Comparison of ENCODE assay signal across 37 cellular contexts in genomic region chr2:35356332-35356731, GRCh38.
"Had no signal": no experiment of that assay in that cellular context is flagged by ENCODE, and none has a peak within 500 bp of the region (broad histone marks: within the 10 kb centered on the region; RNA-seq: fewer than 3 reads in every experiment).

No MANE protein-coding gene starts in this region.

- H3K4me1 ChIP-seq: adrenal gland, ascending aorta had no signal

- H3K27me3 Mint-ChIP-seq: activated B cell treated with CpG ODN at 0.5 μM for 24 hours; activated CD4-positive, alpha-beta memory T cell treated with anti-CD3 and anti-CD28 coated beads for 36 hours; activated CD4-positive, alpha-beta T cell treated with anti-CD3 and anti-CD28 coated beads, Interleukin-2, amount 10 ng/mL, durations not matched to agents 24 days and 14 days; activated CD8-positive, alpha-beta T cell treated with anti-CD3 and anti-CD28 coated beads for 36 hours; activated naive CD8-positive, alpha-beta T cell treated with anti-CD3 and anti-CD28 coated beads for 36 hours; activated T-helper 17 cell treated with anti-CD3 and anti-CD28 coated beads, Interleukin-2, amount 50 U/mL, for 72 hours; central memory CD8-positive, alpha-beta T cell had no signal

- ATAC-seq: activated CD8-positive, alpha-beta T cell treated with anti-CD3 and anti-CD28 coated beads for 36 hours; activated naive CD4-positive, alpha-beta T cell treated with anti-CD3 and anti-CD28 coated beads, Interleukin-2, amount 50 U/mL, for 72 hours; activated T-cell treated with anti-CD3 and anti-CD28 coated beads, Interleukin-2, amount 50 U/mL, for 4 hours; activated T-cell treated with anti-CD3 and anti-CD28 coated beads, Interleukin-2, amount 50 U/mL, for 72 hours; activated T-helper 17 cell treated with anti-CD3 and anti-CD28 coated beads, Interleukin-2, amount 50 U/mL, for 72 hours had no signal

- H3K36me3 Mint-ChIP-seq: activated CD4-positive, alpha-beta memory T cell treated with anti-CD3 and anti-CD28 coated beads for 36 hours; activated naive CD4-positive, alpha-beta T cell treated with anti-CD3 and anti-CD28 coated beads, Interleukin-2, amount 50 U/mL, for 72 hours; activated naive CD8-positive, alpha-beta T cell treated with anti-CD3 and anti-CD28 coated beads for 36 hours; brain had no signal

- DNase-seq: activated B cell treated with CpG ODN at 0.5 μM for 24 hours; activated CD4-positive, alpha-beta memory T cell treated with anti-CD3 and anti-CD28 coated beads for 36 hours; activated CD4-positive, alpha-beta T cell treated with anti-CD3 and anti-CD28 coated beads for 4 hours; activated CD4-positive, alpha-beta T cell treated with anti-CD3 and anti-CD28 coated beads, Interleukin-2, amount 10 ng/mL, durations not matched to agents 24 days and 14 days; activated CD4-positive, alpha-beta T cell treated with anti-CD3 and anti-CD28 coated beads, Interleukin-2, amount 50 U/mL, for 1 hour; activated CD4-positive, alpha-beta T cell treated with anti-CD3 and anti-CD28 coated beads, Interleukin-2, amount 50 U/mL, for 4 hours; activated CD4-positive, CD25-positive, alpha-beta regulatory T cell treated with anti-CD3 and anti-CD28 coated beads, Interleukin-2, amount 50 U/mL, for 72 hours; activated CD8-positive, alpha-beta memory T cell treated with anti-CD3 and anti-CD28 coated beads, Interleukin-2, amount 50 U/mL, for 4 hours; activated CD8-positive, alpha-beta T cell treated with anti-CD3 and anti-CD28 coated beads for 36 hours; activated effector memory CD4-positive, alpha-beta T cell treated with anti-CD3 and anti-CD28 coated beads, Interleukin-2, amount 50 U/mL, for 16 hours; activated gamma-delta T cell treated with Interleukin-2 at 50 U/mL for 16 hours; activated naive CD4-positive, alpha-beta T cell; activated naive CD4-positive, alpha-beta T cell treated with anti-CD3 and anti-CD28 coated beads for 36 hours; activated naive CD4-positive, alpha-beta T cell treated with anti-CD3 and anti-CD28 coated beads, Interleukin-2, amount 50 U/mL, for 16 hours; activated naive CD8-positive, alpha-beta T cell treated with anti-CD3 and anti-CD28 coated beads for 36 hours; activated T-cell treated with anti-CD3 and anti-CD28 coated beads for 4 hours; activated T-cell treated with anti-CD3 and anti-CD28 coated beads, Interleukin-2, amount 50 U/mL, for 1 hour; activated T-cell treated with anti-CD3 and anti-CD28 coated beads, Interleukin-2, amount 50 U/mL, for 4 hours; activated T-cell treated with anti-CD3 and anti-CD28 coated beads, Interleukin-2, amount 50 U/mL, for 72 hours; adrenal gland; amniotic stem cell; caudate nucleus; T-helper 1 cell; T-helper 2 cell; T-helper 9 cell had no signal

- H3K4me3 ChIP-seq: adrenal gland, ascending aorta, cardiac muscle cell had no signal

- H3K27ac Mint-ChIP-seq: activated B cell treated with CpG ODN at 0.5 μM for 24 hours; activated CD4-positive, alpha-beta memory T cell treated with anti-CD3 and anti-CD28 coated beads for 36 hours; activated CD4-positive, alpha-beta T cell treated with anti-CD3 and anti-CD28 coated beads, Interleukin-2, amount 10 ng/mL, durations not matched to agents 24 days and 14 days; activated CD8-positive, alpha-beta T cell treated with anti-CD3 and anti-CD28 coated beads for 36 hours; activated naive CD4-positive, alpha-beta T cell treated with anti-CD3 and anti-CD28 coated beads for 36 hours; activated naive CD4-positive, alpha-beta T cell treated with anti-CD3 and anti-CD28 coated beads, Interleukin-2, amount 50 U/mL, for 72 hours; activated naive CD8-positive, alpha-beta T cell treated with anti-CD3 and anti-CD28 coated beads for 36 hours; activated T-cell treated with anti-CD3 and anti-CD28 coated beads, Interleukin-2, amount 50 U/mL, for 72 hours; activated T-helper 1 cell treated with anti-CD3 and anti-CD28 coated beads, Interleukin-12 subunit alpha, Interleukin-12 subunit beta, Interleukin-2, Interleukin-4 antibody, amounts not matched to agents 30 ng/mL and 10 ng/mL and 1 ng/mL, durations not matched to agents 14 hours and 24 hours and 36 hours; activated T-helper 17 cell treated with anti-CD3 and anti-CD28 coated beads, Interleukin-2, amount 50 U/mL, for 72 hours; brain; T-helper 1 cell treated with Interleukin-12 subunit alpha and Interleukin-12 subunit beta and Interleukin-4 antibody, amounts not matched to agents 30 μg/mL and 1 μg/mL, for 36 hours; T-helper 2 cell treated with Interferon-gamma antibody and Interleukin-4, amounts not matched to agents 5 μg/mL and 100 μg/mL, for 36 hours had no signal

- H3K9me3 ChIP-seq: adrenal gland, ascending aorta had no signal

- FAIRE-seq: bronchial epithelial cell, TTC549 had no signal

- H3K27me3 ChIP-seq: adrenal gland, ascending aorta, cardiac muscle cell had no signal

- H3K27ac ChIP-seq: adrenal gland, ascending aorta, cardiac muscle cell, VCaP had no signal

- H3K4me1 Mint-ChIP-seq: activated B cell treated with CpG ODN at 0.5 μM for 24 hours; activated CD4-positive, alpha-beta T cell treated with anti-CD3 and anti-CD28 coated beads, Interleukin-2, amount 10 ng/mL, durations not matched to agents 24 days and 14 days; activated naive CD8-positive, alpha-beta T cell treated with anti-CD3 and anti-CD28 coated beads for 36 hours; activated T-helper 17 cell treated with anti-CD3 and anti-CD28 coated beads, Interleukin-2, amount 50 U/mL, for 72 hours; brain; central memory CD8-positive, alpha-beta T cell had no signal

- H3K36me3 ChIP-seq: adrenal gland, ascending aorta, cardiac muscle cell had no signal

- H3K9me3 Mint-ChIP-seq: activated CD4-positive, alpha-beta memory T cell treated with anti-CD3 and anti-CD28 coated beads for 36 hours; activated naive CD4-positive, alpha-beta T cell treated with anti-CD3 and anti-CD28 coated beads for 36 hours; activated naive CD8-positive, alpha-beta T cell treated with anti-CD3 and anti-CD28 coated beads for 36 hours; T-helper 1 cell treated with Interleukin-12 subunit alpha and Interleukin-12 subunit beta and Interleukin-4 antibody, amounts not matched to agents 30 μg/mL and 1 μg/mL, for 36 hours had no signal

- H3K4me3 Mint-ChIP-seq: activated B cell treated with CpG ODN at 0.5 μM for 24 hours; activated CD4-positive, alpha-beta memory T cell treated with anti-CD3 and anti-CD28 coated beads for 36 hours; activated CD4-positive, alpha-beta T cell treated with anti-CD3 and anti-CD28 coated beads, Interleukin-2, amount 10 ng/mL, durations not matched to agents 24 days and 14 days; activated CD8-positive, alpha-beta T cell treated with anti-CD3 and anti-CD28 coated beads for 36 hours; activated naive CD4-positive, alpha-beta T cell treated with anti-CD3 and anti-CD28 coated beads for 36 hours; activated naive CD8-positive, alpha-beta T cell treated with anti-CD3 and anti-CD28 coated beads for 36 hours; activated T-cell treated with anti-CD3 and anti-CD28 coated beads, Interleukin-2, amount 50 U/mL, for 4 hours; activated T-cell treated with anti-CD3 and anti-CD28 coated beads, Interleukin-2, amount 50 U/mL, for 72 hours; activated T-helper 1 cell treated with anti-CD3 and anti-CD28 coated beads, Interleukin-12 subunit alpha, Interleukin-12 subunit beta, Interleukin-2, Interleukin-4 antibody, amounts not matched to agents 30 ng/mL and 10 ng/mL and 1 ng/mL, durations not matched to agents 14 hours and 24 hours and 36 hours; activated T-helper 17 cell treated with anti-CD3 and anti-CD28 coated beads, Interleukin-2, amount 50 U/mL, for 72 hours; brain; central memory CD8-positive, alpha-beta T cell; T-helper 1 cell treated with Interleukin-12 subunit alpha and Interleukin-12 subunit beta and Interleukin-4 antibody, amounts not matched to agents 30 μg/mL and 1 μg/mL, for 36 hours; T-helper 2 cell treated with Interferon-gamma antibody and Interleukin-4, amounts not matched to agents 5 μg/mL and 100 μg/mL, for 36 hours had no signal
